In genomic region chr16:23857901-23858300, GRCh38 we compare ENCODE assay signal across 22 cellular contexts. TPM values are rescaled to one million over a fixed set of nuclear protein-coding genes. Genes with fewer than 3 reads are reported as not detected.
A peak's percentile ranks its signal among the peaks of the same experiment; 100 is the strongest.
DNase-seq lines count a peak whose midpoint lies in the region; ATAC-seq, FAIRE-seq and TF ChIP-seq lines count a peak whose summit lies in the region.
"Had no signal": no experiment of that assay in that cellular context is flagged by ENCODE, and none has a peak within 500 bp of the region (broad histone marks: within the 10 kb centered on the region; RNA-seq: fewer than 3 reads in every experiment).

No MANE protein-coding gene starts in this region.

- H3K4me1 Mint-ChIP-seq in activated naive CD8-positive, alpha-beta T cell treated with anti-CD3 and anti-CD28 coated beads, Interleukin-2, amount 10 ng/mL, durations not matched to agents 7 days and 5 days, result peaks cover 57% of the 10 kb centered on the region

- ATAC-seq in activated naive CD8-positive, alpha-beta T cell treated with anti-CD3 and anti-CD28 coated beads, Interleukin-2, amount 10 ng/mL, durations not matched to agents 7 days and 5 days (ENCODE audit: low read depth), result no peak

- H3K27ac Mint-ChIP-seq in activated naive CD8-positive, alpha-beta T cell treated with anti-CD3 and anti-CD28 coated beads, Interleukin-2, amount 10 ng/mL, durations not matched to agents 7 days and 5 days, result peak overlapping the region; percentile 17
- H3K27ac Mint-ChIP-seq: activated CD4-positive, alpha-beta memory T cell treated with anti-CD3 and anti-CD28 coated beads, Interleukin-2, amount 10 ng/mL, durations not matched to agents 7 days and 5 days had no signal

- peaks cover 100% of the 10 kb centered on the region in 2 experiments for H3K4me1 ChIP-seq in neutrophil (ENCODE audit: control insufficient read depth in 1 of 2, insufficient read depth in 1 of 2, low read depth in 1 of 2, low read length in 1 of 2)
- H3K4me1 ChIP-seq: BE2C, parathyroid adenoma had no signal

- H3K27me3 ChIP-seq in HL-60 (ENCODE audit: insufficient read depth, poor library complexity, severe bottlenecking), result no peaks in the 10 kb centered on the region
- no peaks in the 10 kb centered on the region for H3K27me3 ChIP-seq in neutrophil
- H3K27me3 ChIP-seq: BE2C had no signal

- H3K27me3 Mint-ChIP-seq in activated naive CD8-positive, alpha-beta T cell treated with anti-CD3 and anti-CD28 coated beads, Interleukin-2, amount 10 ng/mL, durations not matched to agents 7 days and 5 days, result no peaks in the 10 kb centered on the region
- H3K27me3 Mint-ChIP-seq: activated CD4-positive, alpha-beta memory T cell treated with anti-CD3 and anti-CD28 coated beads, Interleukin-2, amount 10 ng/mL, durations not matched to agents 7 days and 5 days had no signal

- peaks cover 2% of the 10 kb centered on the region for H3K9me3 Mint-ChIP-seq in activated naive CD8-positive, alpha-beta T cell treated with anti-CD3 and anti-CD28 coated beads, Interleukin-2, amount 10 ng/mL, durations not matched to agents 7 days and 5 days
- H3K9me3 Mint-ChIP-seq: activated CD4-positive, alpha-beta memory T cell treated with anti-CD3 and anti-CD28 coated beads, Interleukin-2, amount 10 ng/mL, durations not matched to agents 7 days and 5 days had no signal

- peak; percentile 31 to 61 for DNase-seq in NOMO-1 (lab: John Stamatoyannopoulos, UW; ENCODE audit: unreplicated experiment in 2 of 2)
- no peak for DNase-seq in NOMO-1 treated with dmso at 0.1 percent for 144 hours (lab: John Stamatoyannopoulos, UW; ENCODE audit: unreplicated experiment)
- DNase-seq in HL-60 (ENCODE audit: low read depth in 1 of 2, low spot score in 1 of 2), result no peak
- DNase-seq in activated naive CD8-positive, alpha-beta T cell treated with anti-CD3 and anti-CD28 coated beads, Interleukin-2, amount 10 ng/mL, durations not matched to agents 7 days and 5 days, result no peak
- no peak for DNase-seq in cerebellar nuclear complex (lab: John Stamatoyannopoulos, UW)
- DNase-seq in NCI-H1694 (lab: John Stamatoyannopoulos, UW), result no peak
- no peak for DNase-seq in D721Med (ENCODE audit: insufficient read length, low spot score)
- DNase-seq: activated CD4-positive, alpha-beta memory T cell treated with anti-CD3 and anti-CD28 coated beads, Interleukin-2, amount 10 ng/mL, durations not matched to agents 7 days and 5 days; amniotic stem cell; BE2C; central memory CD4-positive, alpha-beta T cell; DMS79; effector memory CD4-positive, alpha-beta T cell; left ventricle myocardium inferior; NCI-H1930; NCI-H446 treated with DMSO at 0.1 percent for 48 hours; stimulated activated CD4-positive, alpha-beta T cell treated with anti-CD3 and anti-CD28 coated beads, Interleukin-2, amount 100 ng/mL, for 48 hours had no signal

- POLR2A ChIA-PET in activated naive CD8-positive, alpha-beta T cell treated with anti-CD3 and anti-CD28 coated beads, Interleukin-2, amount 10 ng/mL, durations not matched to agents 7 days and 5 days (lab: Charles Lee), result no interaction called here

- peak overlapping the region; percentile 56 for H3K27ac ChIP-seq in HL-60 (replicated peaks)
- peak overlapping the region; percentile 92 for H3K27ac ChIP-seq in neutrophil
- H3K27ac ChIP-seq: 22Rv1, left ventricle myocardium inferior, parathyroid adenoma, VCaP had no signal

- no peak overlapping the region for H3K4me3 ChIP-seq in HL-60 (replicated peaks; ENCODE audit: insufficient read depth, low read length)
- peak overlapping the region; percentile 25 to 36 for H3K4me3 ChIP-seq in neutrophil (ENCODE audit: low read depth in 1 of 2, low read length in 1 of 2)
- H3K4me3 ChIP-seq: left ventricle myocardium inferior had no signal

- FAIRE-seq in D721Med (lab: Jason Lieb, UNC), result no peak

- H3K9me3 ChIP-seq in neutrophil, result no peaks in the 10 kb centered on the region
- H3K9me3 ChIP-seq: BE2C, left ventricle myocardium inferior had no signal

- TF ChIP-seq CTCF in HL-60 (IDR thresholded peaks at IDR 0.05; ENCODE audit: insufficient read depth, low read length) (no peak), neutrophil (IDR thresholded peaks at IDR 0.05) (no peak), D721Med (IDR thresholded peaks at IDR 0.05; ENCODE audit: insufficient read depth, missing control alignments) (no peak)

- no peaks in the 10 kb centered on the region for H3K36me3 ChIP-seq in neutrophil
- H3K36me3 ChIP-seq: BE2C, left ventricle myocardium inferior had no signal

- H3K36me3 Mint-ChIP-seq in activated naive CD8-positive, alpha-beta T cell treated with anti-CD3 and anti-CD28 coated beads, Interleukin-2, amount 10 ng/mL, durations not matched to agents 7 days and 5 days, result peaks cover 31% of the 10 kb centered on the region

- H3K4me3 Mint-ChIP-seq in activated naive CD8-positive, alpha-beta T cell treated with anti-CD3 and anti-CD28 coated beads, Interleukin-2, amount 10 ng/mL, durations not matched to agents 7 days and 5 days, result no peak overlapping the region
- H3K4me3 Mint-ChIP-seq: activated CD4-positive, alpha-beta memory T cell treated with anti-CD3 and anti-CD28 coated beads, Interleukin-2, amount 10 ng/mL, durations not matched to agents 7 days and 5 days had no signal

RNA-seq across cellular contexts. Expression of gene PRKCB, which starts 22.1 kb away (rescaled TPM):
- 100 to 1,000 TPM; 120 to 123 TPM for total RNA-seq in activated naive CD8-positive, alpha-beta T cell treated with anti-CD3 and anti-CD28 coated beads, Interleukin-2, amount 10 ng/mL, durations not matched to agents 7 days and 5 days
- total RNA-seq: M059J had no signal

Comparison
In these comparisons a context has a peak if more than half of its experiments do, and no peak if none do; other contexts are left out.
1. DNase-seq: peak in NOMO-1 (2 of 2); none in NOMO-1 treated with dmso at 0.1 percent for 144 hours (single experiment), HL-60 (0 of 2), activated naive CD8-positive, alpha-beta T cell treated with anti-CD3 and anti-CD28 coated beads, Interleukin-2, amount 10 ng/mL, durations not matched to agents 7 days and 5 days (single experiment), cerebellar nuclear complex (0 of 2), NCI-H1694 (single experiment) and D721Med (single experiment).